Comparison of ENCODE assay signal across 2 cellular contexts in the genomic region with DNA sequence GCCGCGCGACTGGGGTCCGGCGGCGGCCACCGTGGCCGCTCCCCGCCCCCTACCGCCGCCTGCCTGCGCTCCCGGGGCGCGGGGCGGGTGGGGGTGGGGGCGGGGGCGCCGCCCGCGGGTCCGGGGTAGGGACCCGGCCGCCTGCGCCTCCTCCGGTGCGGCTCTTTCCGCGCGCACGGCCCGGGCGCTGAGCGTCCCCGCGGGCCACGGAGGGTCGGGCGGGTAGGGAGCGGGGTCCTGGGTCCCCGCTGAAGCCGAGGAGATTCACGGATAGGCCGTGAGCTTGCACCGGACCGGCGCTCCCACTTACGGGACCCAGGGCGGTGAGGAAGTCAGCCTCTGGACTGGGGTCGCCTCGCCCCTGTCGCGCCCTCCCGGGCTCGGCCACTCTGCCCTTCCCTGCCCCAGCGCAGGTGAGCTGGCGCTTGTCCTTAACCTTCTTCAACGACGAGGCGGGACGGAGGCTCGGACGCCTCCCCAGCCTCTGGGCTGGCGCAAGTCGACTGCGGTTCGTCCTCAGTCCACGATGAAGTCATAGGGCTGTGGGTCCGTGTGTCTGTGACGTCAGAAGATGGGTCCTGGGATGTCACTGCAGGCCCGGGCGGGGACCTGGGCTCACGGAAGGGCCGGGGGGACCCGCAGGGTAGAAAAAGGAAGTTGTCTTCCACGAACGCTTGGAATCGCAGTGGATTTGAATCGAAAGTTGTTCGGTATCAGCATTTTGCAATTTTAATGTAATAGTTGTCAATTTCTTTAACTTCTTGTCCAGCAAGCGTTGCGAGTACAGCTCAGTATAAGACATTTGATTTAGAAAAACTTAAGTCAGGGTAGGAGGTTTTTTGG.
TF ChIP-seq lines count a peak whose summit lies in the region.

No MANE protein-coding gene starts in this region.

TF ChIP-seq in GM23338, 12 proteins besides CTCF, POLR2A, EP300 and RAD21 (continued from another document and continues in another):
- TF ChIP-seq, protein P1, sequence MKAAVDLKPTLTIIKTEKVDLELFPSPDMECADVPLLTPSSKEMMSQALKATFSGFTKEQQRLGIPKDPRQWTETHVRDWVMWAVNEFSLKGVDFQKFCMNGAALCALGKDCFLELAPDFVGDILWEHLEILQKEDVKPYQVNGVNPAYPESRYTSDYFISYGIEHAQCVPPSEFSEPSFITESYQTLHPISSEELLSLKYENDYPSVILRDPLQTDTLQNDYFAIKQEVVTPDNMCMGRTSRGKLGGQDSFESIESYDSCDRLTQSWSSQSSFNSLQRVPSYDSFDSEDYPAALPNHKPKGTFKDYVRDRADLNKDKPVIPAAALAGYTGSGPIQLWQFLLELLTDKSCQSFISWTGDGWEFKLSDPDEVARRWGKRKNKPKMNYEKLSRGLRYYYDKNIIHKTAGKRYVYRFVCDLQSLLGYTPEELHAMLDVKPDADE (IDR thresholded peaks at IDR 0.05) = no peak
- TF ChIP-seq, protein P2, sequence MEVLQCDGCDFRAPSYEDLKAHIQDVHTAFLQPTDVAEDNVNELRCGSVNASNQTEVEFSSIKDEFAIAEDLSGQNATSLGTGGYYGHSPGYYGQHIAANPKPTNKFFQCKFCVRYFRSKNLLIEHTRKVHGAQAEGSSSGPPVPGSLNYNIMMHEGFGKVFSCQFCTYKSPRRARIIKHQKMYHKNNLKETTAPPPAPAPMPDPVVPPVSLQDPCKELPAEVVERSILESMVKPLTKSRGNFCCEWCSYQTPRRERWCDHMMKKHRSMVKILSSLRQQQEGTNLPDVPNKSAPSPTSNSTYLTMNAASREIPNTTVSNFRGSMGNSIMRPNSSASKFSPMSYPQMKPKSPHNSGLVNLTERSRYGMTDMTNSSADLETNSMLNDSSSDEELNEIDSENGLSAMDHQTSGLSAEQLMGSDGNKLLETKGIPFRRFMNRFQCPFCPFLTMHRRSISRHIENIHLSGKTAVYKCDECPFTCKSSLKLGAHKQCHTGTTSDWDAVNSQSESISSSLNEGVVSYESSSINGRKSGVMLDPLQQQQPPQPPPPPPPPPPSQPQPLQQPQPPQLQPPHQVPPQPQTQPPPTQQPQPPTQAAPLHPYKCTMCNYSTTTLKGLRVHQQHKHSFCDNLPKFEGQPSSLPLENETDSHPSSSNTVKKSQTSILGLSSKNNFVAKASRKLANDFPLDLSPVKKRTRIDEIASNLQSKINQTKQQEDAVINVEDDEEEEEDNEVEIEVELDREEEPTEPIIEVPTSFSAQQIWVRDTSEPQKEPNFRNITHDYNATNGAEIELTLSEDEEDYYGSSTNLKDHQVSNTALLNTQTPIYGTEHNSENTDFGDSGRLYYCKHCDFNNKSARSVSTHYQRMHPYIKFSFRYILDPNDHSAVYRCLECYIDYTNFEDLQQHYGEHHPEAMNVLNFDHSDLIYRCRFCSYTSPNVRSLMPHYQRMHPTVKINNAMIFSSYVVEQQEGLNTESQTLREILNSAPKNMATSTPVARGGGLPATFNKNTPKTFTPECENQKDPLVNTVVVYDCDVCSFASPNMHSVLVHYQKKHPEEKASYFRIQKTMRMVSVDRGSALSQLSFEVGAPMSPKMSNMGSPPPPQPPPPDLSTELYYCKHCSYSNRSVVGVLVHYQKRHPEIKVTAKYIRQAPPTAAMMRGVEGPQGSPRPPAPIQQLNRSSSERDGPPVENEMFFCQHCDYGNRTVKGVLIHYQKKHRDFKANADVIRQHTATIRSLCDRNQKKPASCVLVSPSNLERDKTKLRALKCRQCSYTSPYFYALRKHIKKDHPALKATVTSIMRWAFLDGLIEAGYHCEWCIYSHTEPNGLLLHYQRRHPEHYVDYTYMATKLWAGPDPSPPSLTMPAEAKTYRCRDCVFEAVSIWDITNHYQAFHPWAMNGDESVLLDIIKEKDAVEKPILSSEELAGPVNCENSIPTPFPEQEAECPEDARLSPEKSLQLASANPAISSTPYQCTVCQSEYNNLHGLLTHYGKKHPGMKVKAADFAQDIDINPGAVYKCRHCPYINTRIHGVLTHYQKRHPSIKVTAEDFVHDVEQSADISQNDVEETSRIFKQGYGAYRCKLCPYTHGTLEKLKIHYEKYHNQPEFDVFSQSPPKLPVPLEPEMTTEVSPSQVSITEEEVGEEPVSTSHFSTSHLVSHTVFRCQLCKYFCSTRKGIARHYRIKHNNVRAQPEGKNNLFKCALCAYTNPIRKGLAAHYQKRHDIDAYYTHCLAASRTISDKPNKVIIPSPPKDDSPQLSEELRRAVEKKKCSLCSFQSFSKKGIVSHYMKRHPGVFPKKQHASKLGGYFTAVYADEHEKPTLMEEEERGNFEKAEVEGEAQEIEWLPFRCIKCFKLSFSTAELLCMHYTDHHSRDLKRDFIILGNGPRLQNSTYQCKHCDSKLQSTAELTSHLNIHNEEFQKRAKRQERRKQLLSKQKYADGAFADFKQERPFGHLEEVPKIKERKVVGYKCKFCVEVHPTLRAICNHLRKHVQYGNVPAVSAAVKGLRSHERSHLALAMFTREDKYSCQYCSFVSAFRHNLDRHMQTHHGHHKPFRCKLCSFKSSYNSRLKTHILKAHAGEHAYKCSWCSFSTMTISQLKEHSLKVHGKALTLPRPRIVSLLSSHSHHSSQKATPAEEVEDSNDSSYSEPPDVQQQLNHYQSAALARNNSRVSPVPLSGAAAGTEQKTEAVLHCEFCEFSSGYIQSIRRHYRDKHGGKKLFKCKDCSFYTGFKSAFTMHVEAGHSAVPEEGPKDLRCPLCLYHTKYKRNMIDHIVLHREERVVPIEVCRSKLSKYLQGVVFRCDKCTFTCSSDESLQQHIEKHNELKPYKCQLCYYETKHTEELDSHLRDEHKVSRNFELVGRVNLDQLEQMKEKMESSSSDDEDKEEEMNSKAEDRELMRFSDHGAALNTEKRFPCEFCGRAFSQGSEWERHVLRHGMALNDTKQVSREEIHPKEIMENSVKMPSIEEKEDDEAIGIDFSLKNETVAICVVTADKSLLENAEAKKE (CRISPR knock-in tag; IDR thresholded peaks at IDR 0.05) = no peak
- TF ChIP-seq, protein P3, sequence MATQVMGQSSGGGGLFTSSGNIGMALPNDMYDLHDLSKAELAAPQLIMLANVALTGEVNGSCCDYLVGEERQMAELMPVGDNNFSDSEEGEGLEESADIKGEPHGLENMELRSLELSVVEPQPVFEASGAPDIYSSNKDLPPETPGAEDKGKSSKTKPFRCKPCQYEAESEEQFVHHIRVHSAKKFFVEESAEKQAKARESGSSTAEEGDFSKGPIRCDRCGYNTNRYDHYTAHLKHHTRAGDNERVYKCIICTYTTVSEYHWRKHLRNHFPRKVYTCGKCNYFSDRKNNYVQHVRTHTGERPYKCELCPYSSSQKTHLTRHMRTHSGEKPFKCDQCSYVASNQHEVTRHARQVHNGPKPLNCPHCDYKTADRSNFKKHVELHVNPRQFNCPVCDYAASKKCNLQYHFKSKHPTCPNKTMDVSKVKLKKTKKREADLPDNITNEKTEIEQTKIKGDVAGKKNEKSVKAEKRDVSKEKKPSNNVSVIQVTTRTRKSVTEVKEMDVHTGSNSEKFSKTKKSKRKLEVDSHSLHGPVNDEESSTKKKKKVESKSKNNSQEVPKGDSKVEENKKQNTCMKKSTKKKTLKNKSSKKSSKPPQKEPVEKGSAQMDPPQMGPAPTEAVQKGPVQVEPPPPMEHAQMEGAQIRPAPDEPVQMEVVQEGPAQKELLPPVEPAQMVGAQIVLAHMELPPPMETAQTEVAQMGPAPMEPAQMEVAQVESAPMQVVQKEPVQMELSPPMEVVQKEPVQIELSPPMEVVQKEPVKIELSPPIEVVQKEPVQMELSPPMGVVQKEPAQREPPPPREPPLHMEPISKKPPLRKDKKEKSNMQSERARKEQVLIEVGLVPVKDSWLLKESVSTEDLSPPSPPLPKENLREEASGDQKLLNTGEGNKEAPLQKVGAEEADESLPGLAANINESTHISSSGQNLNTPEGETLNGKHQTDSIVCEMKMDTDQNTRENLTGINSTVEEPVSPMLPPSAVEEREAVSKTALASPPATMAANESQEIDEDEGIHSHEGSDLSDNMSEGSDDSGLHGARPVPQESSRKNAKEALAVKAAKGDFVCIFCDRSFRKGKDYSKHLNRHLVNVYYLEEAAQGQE (IDR thresholded peaks at IDR 0.05; ENCODE audit: unreplicated experiment) = no peak
- TF ChIP-seq STAT1 (IDR thresholded peaks at IDR 0.05; ENCODE audit: unreplicated experiment) (no peak), NANOG (IDR thresholded peaks at IDR 0.05; ENCODE audit: borderline replicate concordance) (no peak), ZNF331 (CRISPR knock-in tag; IDR thresholded peaks at IDR 0.05; ENCODE audit: low read depth) (no peak), CREB1 (CRISPR knock-in tag; IDR thresholded peaks at IDR 0.05; ENCODE audit: low read depth) (peak; percentile 97)

TF ChIP-seq in SK-N-SH, 30 proteins besides CTCF, POLR2A, EP300 and RAD21 (continued from another document):
- TF ChIP-seq YY1 (IDR thresholded peaks at IDR 0.05; ENCODE audit: low read depth) = no peak
- TF ChIP-seq, protein P3 (IDR thresholded peaks at IDR 0.05; ENCODE audit: low read depth, low read length) = no peak
- TF ChIP-seq TCF12 (IDR thresholded peaks at IDR 0.05) = no peak
- TF ChIP-seq, protein P4, sequence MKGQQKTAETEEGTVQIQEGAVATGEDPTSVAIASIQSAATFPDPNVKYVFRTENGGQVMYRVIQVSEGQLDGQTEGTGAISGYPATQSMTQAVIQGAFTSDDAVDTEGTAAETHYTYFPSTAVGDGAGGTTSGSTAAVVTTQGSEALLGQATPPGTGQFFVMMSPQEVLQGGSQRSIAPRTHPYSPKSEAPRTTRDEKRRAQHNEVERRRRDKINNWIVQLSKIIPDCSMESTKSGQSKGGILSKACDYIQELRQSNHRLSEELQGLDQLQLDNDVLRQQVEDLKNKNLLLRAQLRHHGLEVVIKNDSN (IDR thresholded peaks at IDR 0.05; ENCODE audit: borderline replicate concordance, low read depth) = no peak
- TF ChIP-seq MXI1 (IDR thresholded peaks at IDR 0.05; ENCODE audit: low read depth, low read length) = no peak
- no peak for TF ChIP-seq TEAD4 (IDR thresholded peaks at IDR 0.05; ENCODE audit: borderline replicate concordance, insufficient read depth)
- TF ChIP-seq CHD2 (IDR thresholded peaks at IDR 0.05; ENCODE audit: low read length, partially characterized antibody) = no peak
- TF ChIP-seq, protein P5, sequence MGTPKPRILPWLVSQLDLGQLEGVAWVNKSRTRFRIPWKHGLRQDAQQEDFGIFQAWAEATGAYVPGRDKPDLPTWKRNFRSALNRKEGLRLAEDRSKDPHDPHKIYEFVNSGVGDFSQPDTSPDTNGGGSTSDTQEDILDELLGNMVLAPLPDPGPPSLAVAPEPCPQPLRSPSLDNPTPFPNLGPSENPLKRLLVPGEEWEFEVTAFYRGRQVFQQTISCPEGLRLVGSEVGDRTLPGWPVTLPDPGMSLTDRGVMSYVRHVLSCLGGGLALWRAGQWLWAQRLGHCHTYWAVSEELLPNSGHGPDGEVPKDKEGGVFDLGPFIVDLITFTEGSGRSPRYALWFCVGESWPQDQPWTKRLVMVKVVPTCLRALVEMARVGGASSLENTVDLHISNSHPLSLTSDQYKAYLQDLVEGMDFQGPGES (IDR thresholded peaks at IDR 0.05; ENCODE audit: low read depth, low read length) = no peak
- TF ChIP-seq POLR2AphosphoS5 (IDR thresholded peaks at IDR 0.05; ENCODE audit: low read depth, low read length) = no peak
- no peak for TF ChIP-seq RFX5 (IDR thresholded peaks at IDR 0.05; ENCODE audit: low read length)
- TF ChIP-seq, protein P6, sequence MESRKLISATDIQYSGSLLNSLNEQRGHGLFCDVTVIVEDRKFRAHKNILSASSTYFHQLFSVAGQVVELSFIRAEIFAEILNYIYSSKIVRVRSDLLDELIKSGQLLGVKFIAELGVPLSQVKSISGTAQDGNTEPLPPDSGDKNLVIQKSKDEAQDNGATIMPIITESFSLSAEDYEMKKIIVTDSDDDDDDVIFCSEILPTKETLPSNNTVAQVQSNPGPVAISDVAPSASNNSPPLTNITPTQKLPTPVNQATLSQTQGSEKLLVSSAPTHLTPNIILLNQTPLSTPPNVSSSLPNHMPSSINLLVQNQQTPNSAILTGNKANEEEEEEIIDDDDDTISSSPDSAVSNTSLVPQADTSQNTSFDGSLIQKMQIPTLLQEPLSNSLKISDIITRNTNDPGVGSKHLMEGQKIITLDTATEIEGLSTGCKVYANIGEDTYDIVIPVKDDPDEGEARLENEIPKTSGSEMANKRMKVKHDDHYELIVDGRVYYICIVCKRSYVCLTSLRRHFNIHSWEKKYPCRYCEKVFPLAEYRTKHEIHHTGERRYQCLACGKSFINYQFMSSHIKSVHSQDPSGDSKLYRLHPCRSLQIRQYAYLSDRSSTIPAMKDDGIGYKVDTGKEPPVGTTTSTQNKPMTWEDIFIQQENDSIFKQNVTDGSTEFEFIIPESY (IDR thresholded peaks at IDR 0.05; ENCODE audit: borderline replicate concordance, low read depth) = no peak
- no peak for TF ChIP-seq GABPA (IDR thresholded peaks at IDR 0.05; ENCODE audit: low read depth)
- TF ChIP-seq, protein P7, sequence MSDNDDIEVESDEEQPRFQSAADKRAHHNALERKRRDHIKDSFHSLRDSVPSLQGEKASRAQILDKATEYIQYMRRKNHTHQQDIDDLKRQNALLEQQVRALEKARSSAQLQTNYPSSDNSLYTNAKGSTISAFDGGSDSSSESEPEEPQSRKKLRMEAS (IDR thresholded peaks at IDR 0.05; ENCODE audit: low read depth) = no peak
- no peak for TF ChIP-seq SMC3 (IDR thresholded peaks at IDR 0.05; ENCODE audit: low read depth, low read length)
- TF ChIP-seq ELF1 (IDR thresholded peaks at IDR 0.05) = no peak
- no peak for TF ChIP-seq NFIC (IDR thresholded peaks at IDR 0.05; ENCODE audit: borderline replicate concordance)
- TF ChIP-seq RCOR1 (IDR thresholded peaks at IDR 0.05; ENCODE audit: low read length) = no peak
- no peak for TF ChIP-seq FOXJ3 (CRISPR knock-in tag; IDR thresholded peaks at IDR 0.05)
